In genomic region chr16:52364500-52364899, GRCh38 we compare ENCODE assay signal across 13 cellular contexts.
"Had no signal": no experiment of that assay in that cellular context is flagged by ENCODE, and none has a peak within 500 bp of the region (broad histone marks: within the 10 kb centered on the region; RNA-seq: fewer than 3 reads in every experiment).

No MANE protein-coding gene starts in this region.

- ATAC-seq: activated CD4-positive, CD25-positive, alpha-beta regulatory T cell treated with anti-CD3 and anti-CD28 coated beads, Interleukin-2, amount 50 U/mL, for 24 hours; activated T-cell treated with anti-CD3 and anti-CD28 coated beads, Interleukin-2, amount 50 U/mL, for 4 hours; lower lobe of right lung; naive thymus-derived CD4-positive, alpha-beta T cell had no signal

- DNase-seq: activated CD4-positive, alpha-beta memory T cell treated with anti-CD3 and anti-CD28 coated beads for 36 hours; activated effector memory CD4-positive, alpha-beta T cell treated with anti-CD3 and anti-CD28 coated beads, Interleukin-2, amount 50 U/mL, for 16 hours; activated naive CD8-positive, alpha-beta T cell treated with anti-CD3 and anti-CD28 coated beads, Interleukin-2, amount 10 ng/mL, durations not matched to agents 7 days and 5 days; activated T-cell treated with anti-CD3 and anti-CD28 coated beads, Interleukin-2, amount 50 U/mL, for 4 hours; anterior cingulate cortex; hypothalamus; kidney glomerular epithelial cell; lower lobe of right lung; midbrain; naive thymus-derived CD4-positive, alpha-beta T cell; small intestine; thyroid gland had no signal
